In genomic region chr11:61961570-61962212, GRCh38 we compare ENCODE assay signal across 8 cellular contexts. TPM values are rescaled to one million over a fixed set of nuclear protein-coding genes. Genes with fewer than 3 reads are reported as not detected.
A peak's percentile ranks its signal among the peaks of the same experiment; 100 is the strongest.
DNase-seq lines count a peak whose midpoint lies in the region; ATAC-seq and TF ChIP-seq lines count a peak whose summit lies in the region.

No MANE protein-coding gene starts in this region.

- no peaks in the 10 kb centered on the region for H3K4me1 ChIP-seq in HEK293 (ENCODE audit: control insufficient read depth, insufficient read depth, low read length)
- H3K4me1 ChIP-seq in breast epithelium = peaks cover 9 to 10% of the 10 kb centered on the region in 2 donors

- TF ChIP-seq CTCF in HEK293 (tag by site-specific recombination; IDR thresholded peaks at IDR 0.05) (no peak), breast epithelium (IDR thresholded peaks at IDR 0.05) (no peak)

- CTCF ChIA-PET in HEK293 (lab: Yijun Ruan, JAX) = interaction anchor here (0.7 to 2.0 kb wide), 4 partner anchors 14 to 73 kb away, joined by 4 to 12 read pairs (median 5); no protein-coding TSS in a partner anchor

- H3K4me3 ChIP-seq in HEK293 (ENCODE audit: low read depth, low read length) (no peak overlapping the region), breast epithelium (no peak overlapping the region)

- no peak for DNase-seq in breast epithelium (ENCODE audit: low spot score in 2 of 2)
- peak; percentile 92 for DNase-seq in kidney tubule cell (ENCODE audit: low spot score)
- peak in 44 of 49 donors; percentile 29 to 89 (median 68) for DNase-seq in substantia nigra (lab: John Stamatoyannopoulos, UW)
- no peak for DNase-seq in NCI-H146 treated with DMSO at 0.1 percent for 48 hours (lab: John Stamatoyannopoulos, UW; ENCODE audit: unreplicated experiment)
- DNase-seq in OCI-M2 (lab: John Stamatoyannopoulos, UW; ENCODE audit: unreplicated experiment) = no peak
- no peak for DNase-seq in activated CD4-positive, alpha-beta T cell treated with anti-CD3 and anti-CD28 coated beads, Interleukin-2, amount 50 U/mL, for 4 hours

- ATAC-seq in HG02763 (IDR thresholded peaks at IDR 0.05; ENCODE audit: unreplicated experiment) = no peak

- intact Hi-C loops in breast epithelium (cut with DNase I; ENCODE audit: low total_unique reads) = no loop called here

- H3K9me3 ChIP-seq in HEK293 (ENCODE audit: control insufficient read depth, insufficient read depth, low read depth, low read length) = no peaks in the 10 kb centered on the region
- no peaks in the 10 kb centered on the region for H3K9me3 ChIP-seq in breast epithelium

- no peak for TF ChIP-seq POLR2A in breast epithelium (IDR thresholded peaks at IDR 0.05)

- H3K36me3 ChIP-seq in HEK293 (ENCODE audit: control insufficient read depth in 2 of 2, insufficient read depth in 1 of 2, low read length in 2 of 2) = peaks cover 0 to 44% of the 10 kb centered on the region in 2 experiments; a peak in 1 of 3 replicates
- no peaks in the 10 kb centered on the region for H3K36me3 ChIP-seq in breast epithelium

- POLR2A ChIA-PET in HEK293 (lab: Yijun Ruan, JAX) = interaction anchor here (0.6 to 2.1 kb wide), 3 partner anchors 12 to 49 kb away, joined by 4 to 17 read pairs (median 4); partner anchors contain the start of gene BEST1

- H3K27me3 ChIP-seq in breast epithelium = no peaks in the 10 kb centered on the region

- H3K27ac ChIP-seq in HEK293 (ENCODE audit: extremely low read depth, low read depth, low read length) (no peak overlapping the region), breast epithelium (peak overlapping the region; percentile 98 to 100), substantia nigra (ENCODE audit: low read depth, low read length, poor library complexity, severe bottlenecking) (peak overlapping the region; percentile 98)

TF ChIP-seq in HEK293, 187 proteins besides CTCF, POLR2A, EP300 and RAD21:
- TF ChIP-seq KLF8 (tag by site-specific recombination; IDR thresholded peaks at IDR 0.05) = no peak
- TF ChIP-seq ZBTB17 (tag by site-specific recombination; IDR thresholded peaks at IDR 0.05) = 0 out of 2 replicates have a peak, but pooled peaks have one; percentile 21
- TF ChIP-seq ZFP37 (tag by site-specific recombination; IDR thresholded peaks at IDR 0.05) = no peak
- TF ChIP-seq ZNF174 (tag by site-specific recombination; IDR thresholded peaks at IDR 0.05) = no peak
- TF ChIP-seq SCRT2 (tag by site-specific recombination; IDR thresholded peaks at IDR 0.05) = peak; percentile 46; the same call in 1 of the 2 replicates
- TF ChIP-seq GLIS1 (tag by site-specific recombination; IDR thresholded peaks at IDR 0.05) = peak; percentile 70
- TF ChIP-seq GFI1B (tag by site-specific recombination; IDR thresholded peaks at IDR 0.05) = no peak
- peak; percentile 42 for TF ChIP-seq ZIC2 (tag by site-specific recombination; IDR thresholded peaks at IDR 0.05)
- no peak for TF ChIP-seq REST (tag by site-specific recombination; IDR thresholded peaks at IDR 0.05)
- TF ChIP-seq ZNF311 (tag by site-specific recombination; IDR thresholded peaks at IDR 0.05; ENCODE audit: borderline replicate concordance) = no peak

RNA-seq across cellular contexts. Expression of gene FTH1, which starts 5.7 kb away (rescaled TPM):
- total RNA-seq in breast epithelium = 1,000 to 10,000 TPM; 2,151 to 6,439 (median 3,491) TPM

RNA-seq across cellular contexts. Expression of gene BEST1, which starts 11.5 kb away (rescaled TPM):
- 10 to 100 TPM in 1 of 3 donors, 1 to 10 TPM in 2; 3.7 to 10.1 (median 5.9) TPM for total RNA-seq in breast epithelium

RNA-seq across cellular contexts. Expression of gene RAB3IL1, which starts 44.3 kb away (rescaled TPM):
- 10 to 100 TPM; 11.7 to 27.9 (median 22.6) TPM for total RNA-seq in breast epithelium

Comparison
In these comparisons a context has a peak if more than half of its experiments do, and no peak if none do; other contexts are left out.
1. DNase-seq: peak in kidney tubule cell (single experiment) and substantia nigra (44 of 49); none in breast epithelium (0 of 2), NCI-H146 treated with DMSO at 0.1 percent for 48 hours (single experiment), OCI-M2 (single experiment) and activated CD4-positive, alpha-beta T cell treated with anti-CD3 and anti-CD28 coated beads, Interleukin-2, amount 50 U/mL, for 4 hours (0 of 2).